ENCODE assay signal across 10 cellular contexts in genomic region chr5:73783823-73784222, GRCh38.
DNase-seq lines count a peak whose midpoint lies in the region; ATAC-seq and TF ChIP-seq lines count a peak whose summit lies in the region.
"Had no signal": no experiment of that assay in that cellular context is flagged by ENCODE, and none has a peak within 500 bp of the region (broad histone marks: within the 10 kb centered on the region; RNA-seq: fewer than 3 reads in every experiment).

No MANE protein-coding gene starts in this region.

- H3K36me3 ChIP-seq in MM.1S (replicated peaks; ENCODE audit: insufficient read depth, low read length) = no peaks in the 10 kb centered on the region
- H3K36me3 ChIP-seq in adrenal gland (replicated peaks in 1 of 2) = peaks cover 0 to 12% of the 10 kb centered on the region in 2 donors
- H3K36me3 ChIP-seq in H7 (replicated peaks; ENCODE audit: control insufficient read depth, insufficient read depth, low read length) = no peaks in the 10 kb centered on the region

- H3K4me1 ChIP-seq in MM.1S (ENCODE audit: low read length) (no peaks in the 10 kb centered on the region), adrenal gland (replicated peaks in 1 of 2) (peaks cover 0 to 9% of the 10 kb centered on the region in 2 donors)

- no peaks in the 10 kb centered on the region for H3K9me2 ChIP-seq in MM.1S (replicated peaks; ENCODE audit: insufficient read depth, low read length)

- CTCF ChIA-PET in activated CD8-positive, alpha-beta T cell treated with anti-CD3 and anti-CD28 coated beads, Interleukin-2, amount 10 ng/mL, durations not matched to agents 7 days and 5 days (lab: Charles Lee) = interaction anchor here (0.7 to 1.2 kb wide), 2 partner anchors 9 to 14 kb away, joined by 4 read pairs; no protein-coding TSS in a partner anchor

- H3K27me3 ChIP-seq in MM.1S (replicated peaks; ENCODE audit: insufficient read depth, low read length) (no peaks in the 10 kb centered on the region), adrenal gland (no peaks in the 10 kb centered on the region), H7 (ENCODE audit: control insufficient read depth, insufficient read depth, low read length) (no peaks in the 10 kb centered on the region)

- no peak overlapping the region for H3K9ac ChIP-seq in MM.1S (ENCODE audit: low read length)

- H3K4me2 ChIP-seq in MM.1S (ENCODE audit: low read depth, low read length) = no peak overlapping the region

- H2AFZ ChIP-seq in MM.1S (ENCODE audit: low read length) = no peak overlapping the region

- POLR2A ChIA-PET in activated CD8-positive, alpha-beta T cell treated with anti-CD3 and anti-CD28 coated beads, Interleukin-2, amount 10 ng/mL, durations not matched to agents 7 days and 5 days (lab: Charles Lee) = no interaction called here

- 64 to 78% (median 66%) methylated on average over 1 of the region's 1 CpG for WGBS in adrenal gland, 4 donors

- peak; percentile 4 for DNase-seq in DMS153 treated with DMSO at 0.1 percent for 48 hours (lab: John Stamatoyannopoulos, UW; ENCODE audit: unreplicated experiment)
- DNase-seq in MM.1S = peak; percentile 23
- DNase-seq in adrenal gland = no peak
- peak; percentile 51 to 55 for DNase-seq in lung microvascular endothelial cell (ENCODE audit: low read depth in 2 of 2)
- DNase-seq in COLO668 (lab: John Stamatoyannopoulos, UW; ENCODE audit: unreplicated experiment) = no peak
- DNase-seq in H7 = no peak
- no peak for DNase-seq in activated CD8-positive, alpha-beta T cell treated with anti-CD3 and anti-CD28 coated beads, Interleukin-2, amount 10 ng/mL, durations not matched to agents 7 days and 5 days
- no peak for DNase-seq in SHP77 (lab: John Stamatoyannopoulos, UW)
- DNase-seq: aorta had no signal

- no peak for ATAC-seq in activated CD8-positive, alpha-beta T cell treated with anti-CD3 and anti-CD28 coated beads, Interleukin-2, amount 10 ng/mL, durations not matched to agents 7 days and 5 days

- no peaks in the 10 kb centered on the region for H3K9me3 Mint-ChIP-seq in activated CD8-positive, alpha-beta T cell treated with anti-CD3 and anti-CD28 coated beads, Interleukin-2, amount 10 ng/mL, durations not matched to agents 7 days and 5 days (ENCODE audit: insufficient read depth)
- H3K9me3 Mint-ChIP-seq: T-helper 2 cell treated with Interferon-gamma antibody and Interleukin-4, amounts not matched to agents 5 μg/mL and 100 μg/mL, for 36 hours had no signal

- no peak overlapping the region for H3K27ac ChIP-seq in MM.1S (ENCODE audit: low read length)
- no peak overlapping the region for H3K27ac ChIP-seq in adrenal gland

- no peaks in the 10 kb centered on the region for H3K79me2 ChIP-seq in MM.1S (ENCODE audit: low read length)

- no peak for TF ChIP-seq POLR2A in adrenal gland (IDR thresholded peaks at IDR 0.05)

- H3K36me3 Mint-ChIP-seq in activated CD8-positive, alpha-beta T cell treated with anti-CD3 and anti-CD28 coated beads, Interleukin-2, amount 10 ng/mL, durations not matched to agents 7 days and 5 days (ENCODE audit: low read depth) = no peaks in the 10 kb centered on the region

- H3K4me1 Mint-ChIP-seq in activated CD8-positive, alpha-beta T cell treated with anti-CD3 and anti-CD28 coated beads, Interleukin-2, amount 10 ng/mL, durations not matched to agents 7 days and 5 days (ENCODE audit: low read depth) = no peaks in the 10 kb centered on the region

- H3F3A ChIP-seq in MM.1S (ENCODE audit: insufficient read depth, low read length) = no peaks in the 10 kb centered on the region

- H3K4me3 Mint-ChIP-seq in activated CD8-positive, alpha-beta T cell treated with anti-CD3 and anti-CD28 coated beads, Interleukin-2, amount 10 ng/mL, durations not matched to agents 7 days and 5 days = no peak overlapping the region
- H3K4me3 Mint-ChIP-seq: T-helper 2 cell treated with Interferon-gamma antibody and Interleukin-4, amounts not matched to agents 5 μg/mL and 100 μg/mL, for 36 hours had no signal

- intact Hi-C loops in adrenal gland (cut with DNase I) = no loop called here

- H3K27me3 Mint-ChIP-seq in activated CD8-positive, alpha-beta T cell treated with anti-CD3 and anti-CD28 coated beads, Interleukin-2, amount 10 ng/mL, durations not matched to agents 7 days and 5 days (ENCODE audit: low read depth) = peaks cover 2% of the 10 kb centered on the region

- H3K9me3 ChIP-seq in MM.1S (replicated peaks; ENCODE audit: insufficient read depth, low read length) (no peaks in the 10 kb centered on the region), adrenal gland (replicated peaks in 1 of 3) (no peaks in the 10 kb centered on the region)

- H4K20me1 ChIP-seq in MM.1S (ENCODE audit: insufficient read depth, low read length) = no peaks in the 10 kb centered on the region

- H3K27ac Mint-ChIP-seq in activated CD8-positive, alpha-beta T cell treated with anti-CD3 and anti-CD28 coated beads, Interleukin-2, amount 10 ng/mL, durations not matched to agents 7 days and 5 days = no peak overlapping the region
- H3K27ac Mint-ChIP-seq: T-helper 2 cell treated with Interferon-gamma antibody and Interleukin-4, amounts not matched to agents 5 μg/mL and 100 μg/mL, for 36 hours had no signal

- no peak overlapping the region for H3K4me3 ChIP-seq in MM.1S (ENCODE audit: low read length)
- no peak overlapping the region for H3K4me3 ChIP-seq in adrenal gland
- no peak overlapping the region for H3K4me3 ChIP-seq in H7 (ENCODE audit: insufficient read depth, low read depth, low read length)

- TF ChIP-seq CTCF in MM.1S (IDR thresholded peaks at IDR 0.05; ENCODE audit: low read length) (peak; percentile 32; the same call in 1 of the 2 replicates), adrenal gland (IDR thresholded peaks at IDR 0.05) (peak; percentile 9 to 43 (median 30))

Comparison
In these comparisons a context has a peak if more than half of its experiments do, and no peak if none do; other contexts are left out.
1. DNase-seq: peak in DMS153 treated with DMSO at 0.1 percent for 48 hours (single experiment), MM.1S (single experiment) and lung microvascular endothelial cell (2 of 2); none in adrenal gland (0 of 7), COLO668 (single experiment), H7 (single experiment), activated CD8-positive, alpha-beta T cell treated with anti-CD3 and anti-CD28 coated beads, Interleukin-2, amount 10 ng/mL, durations not matched to agents 7 days and 5 days (single experiment) and SHP77 (0 of 2).